ENCODE assay signal across 1 cellular context in genomic region chr6:16157909-16158308, GRCh38.
TF ChIP-seq lines count a peak whose summit lies in the region.

No MANE protein-coding gene starts in this region.

TF ChIP-seq in K562, 482 proteins besides CTCF, POLR2A, EP300 and RAD21 (continued from another document and continues in another):
- TF ChIP-seq DEAF1 (CRISPR knock-in tag; IDR thresholded peaks at IDR 0.05) (no peak), CHD4 (IDR thresholded peaks at IDR 0.05; ENCODE audit: insufficient read depth, insufficient replicate concordance, low read depth, low read length, poor library complexity, severe bottlenecking) (no peak), MCM3 (IDR thresholded peaks at IDR 0.05) (no peak), SMARCB1 (IDR thresholded peaks at IDR 0.05; ENCODE audit: insufficient read length, low read depth) (no peak), HMG20A (CRISPR knock-in tag; conservative IDR thresholded peaks at IDR 0.05) (no peak), KDM4B (IDR thresholded peaks at IDR 0.05; ENCODE audit: borderline replicate concordance in 2 of 2, low read depth in 1 of 2) (no peak), NCOA6 (IDR thresholded peaks at IDR 0.05) (no peak), TRIM28 (IDR thresholded peaks at IDR 0.05) (no peak), HES1 (IDR thresholded peaks at IDR 0.05; ENCODE audit: low read depth) (no peak), ZNF785 (CRISPR knock-in tag; IDR thresholded peaks at IDR 0.05) (no peak), MCM7 (IDR thresholded peaks at IDR 0.05) (no peak), ZNF695 (CRISPR knock-in tag; IDR thresholded peaks at IDR 0.05) (no peak), TAF15 (IDR thresholded peaks at IDR 0.05; ENCODE audit: low read depth, low read length) (no peak), CSDE1 (IDR thresholded peaks at IDR 0.05) (no peak), HNRNPH1 (optimal IDR thresholded peaks at IDR 0.05; ENCODE audit: low read depth, low read length) (no peak), ZNF174 (CRISPR knock-in tag; IDR thresholded peaks at IDR 0.05) (no peak), SMARCC2 (IDR thresholded peaks at IDR 0.05; ENCODE audit: low read depth) (no peak), CC2D1A (IDR thresholded peaks at IDR 0.05) (no peak), THRAP3 (IDR thresholded peaks at IDR 0.05; ENCODE audit: borderline replicate concordance) (no peak; the same call in 1 of the 2 replicates), SRF (CRISPR knock-in tag; IDR thresholded peaks at IDR 0.05) (no peak), PHF8 (IDR thresholded peaks at IDR 0.05; ENCODE audit: borderline replicate concordance, low read length) (no peak), ELK1 (CRISPR knock-in tag; IDR thresholded peaks at IDR 0.05) (no peak), KLF16 (IDR thresholded peaks at IDR 0.05) (no peak), NR1H2 (CRISPR knock-in tag; IDR thresholded peaks at IDR 0.05) (no peak), MTA2 (IDR thresholded peaks at IDR 0.05; ENCODE audit: low read depth) (no peak), TARDBP (IDR thresholded peaks at IDR 0.05) (no peak), RNF219 (CRISPR knock-in tag; IDR thresholded peaks at IDR 0.05) (no peak), BACH1 (tag; IDR thresholded peaks at IDR 0.05) (no peak; the same call in 1 of the 2 replicates), CCAR2 (IDR thresholded peaks at IDR 0.05; ENCODE audit: low read depth, low read length) (no peak), REST (CRISPR knock-in tag; IDR thresholded peaks at IDR 0.05; ENCODE audit: low read depth) (no peak), PHB (CRISPR knock-in tag; IDR thresholded peaks at IDR 0.05) (no peak), RBM22 (IDR thresholded peaks at IDR 0.05; ENCODE audit: low read depth, low read length, poor library complexity, severe bottlenecking) (no peak), ETV6 (IDR thresholded peaks at IDR 0.05; ENCODE audit: borderline replicate concordance in 1 of 2, low read depth in 2 of 2, low read length in 1 of 2) (no peak), ETV6 (CRISPR knock-in tag; IDR thresholded peaks at IDR 0.05; ENCODE audit: borderline replicate concordance) (no peak), HINFP (tag; conservative IDR thresholded peaks at IDR 0.05; ENCODE audit: low read depth) (no peak), GABPB1 (CRISPR knock-in tag; IDR thresholded peaks at IDR 0.05) (no peak), TRIM25 (IDR thresholded peaks at IDR 0.05; ENCODE audit: borderline replicate concordance) (no peak), ZNF699 (CRISPR knock-in tag; IDR thresholded peaks at IDR 0.05; ENCODE audit: insufficient replicate concordance) (no peak), ZNF449 (CRISPR knock-in tag; IDR thresholded peaks at IDR 0.05) (no peak), BRF1 (IDR thresholded peaks at IDR 0.05; ENCODE audit: borderline replicate concordance, extremely low read depth, insufficient read length) (no peak), GATA2 (CRISPR knock-in tag; IDR thresholded peaks at IDR 0.05) (no peak), HOXB6 (CRISPR knock-in tag; IDR thresholded peaks at IDR 0.05; ENCODE audit: borderline replicate concordance) (no peak), RBFOX2 (IDR thresholded peaks at IDR 0.05; ENCODE audit: low read depth, low read length) (no peak), PCBP1 (IDR thresholded peaks at IDR 0.05; ENCODE audit: low read depth, low read length, poor library complexity, severe bottlenecking) (no peak), JUNB (CRISPR knock-in tag; conservative IDR thresholded peaks at IDR 0.05) (no peak), ZNF316 (IDR thresholded peaks at IDR 0.05) (peak; percentile 89), EHMT2 (IDR thresholded peaks at IDR 0.05) (peak; percentile 68; the same call in 1 of the 2 replicates), CHD1 (IDR thresholded peaks at IDR 0.05; ENCODE audit: low read length) (no peak), TSC22D4 (tag; IDR thresholded peaks at IDR 0.05) (no peak), SRSF1 (IDR thresholded peaks at IDR 0.05; ENCODE audit: low read depth, low read length) (no peak), USF2 (CRISPR knock-in tag; IDR thresholded peaks at IDR 0.05) (no peak), TOE1 (IDR thresholded peaks at IDR 0.05; ENCODE audit: borderline replicate concordance) (no peak), TOE1 (CRISPR knock-in tag; IDR thresholded peaks at IDR 0.05; ENCODE audit: borderline replicate concordance, low read depth) (no peak), TAL1 (IDR thresholded peaks at IDR 0.05) (0 out of 2 replicates have a peak, but pooled peaks have one; percentile 26), JUN (IDR thresholded peaks at IDR 0.05; ENCODE audit: borderline replicate concordance, low read depth, low read length) (no peak; the same call in 1 of the 2 replicates), JUN (CRISPR knock-in tag; IDR thresholded peaks at IDR 0.05; ENCODE audit: borderline replicate concordance) (no peak), U2AF1 (optimal IDR thresholded peaks at IDR 0.05; ENCODE audit: low read depth, low read length) (no peak), CBX8 (IDR thresholded peaks at IDR 0.05; ENCODE audit: borderline replicate concordance, extremely low read depth, low read depth, low read length, poor library complexity, severe bottlenecking) (no peak), ZNF175 (CRISPR knock-in tag; IDR thresholded peaks at IDR 0.05; ENCODE audit: low read depth) (no peak), EGR1 (conservative IDR thresholded peaks at IDR 0.05) (no peak), ZNF140 (CRISPR knock-in tag; IDR thresholded peaks at IDR 0.05) (no peak)
